ENCODE assay signal across 14 cellular contexts in genomic region chr12:106739815-106740552, GRCh38. TPM values are rescaled to one million over a fixed set of nuclear protein-coding genes. Genes with fewer than 3 reads are reported as not detected.
DNase-seq lines count a peak whose midpoint lies in the region; ATAC-seq and TF ChIP-seq lines count a peak whose summit lies in the region.
"Had no signal": no experiment of that assay in that cellular context is flagged by ENCODE, and none has a peak within 500 bp of the region (broad histone marks: within the 10 kb centered on the region; RNA-seq: fewer than 3 reads in every experiment).

No MANE protein-coding gene starts in this region.

- H3K4me3 ChIP-seq in NB4 (ENCODE audit: low read depth, low read length) = no peak overlapping the region
- no peak overlapping the region for H3K4me3 ChIP-seq in fibroblast of mammary gland (ENCODE audit: control insufficient read depth, low read depth, low read length)
- no peak overlapping the region for H3K4me3 ChIP-seq in mesodermal cell (ENCODE audit: extremely low read depth, insufficient read depth, low read length, poor library complexity, severe bottlenecking)
- no peak overlapping the region for H3K4me3 ChIP-seq in PC-9
- H3K4me3 ChIP-seq: SK-N-MC, suprapubic skin had no signal

- no peaks in the 10 kb centered on the region for H3F3A ChIP-seq in PC-9 (ENCODE audit: insufficient read depth, low read depth)

- no peak overlapping the region for H2AFZ ChIP-seq in PC-9

- H3K36me3 ChIP-seq in mesodermal cell (ENCODE audit: control insufficient read depth, insufficient read depth, low read length) (no peaks in the 10 kb centered on the region), PC-9 (ENCODE audit: low read depth) (no peaks in the 10 kb centered on the region)
- H3K36me3 ChIP-seq: suprapubic skin had no signal

- DNase-seq in COLO829 (ENCODE audit: low spot score) = peak; percentile 90
- DNase-seq in NB4 (ENCODE audit: low read depth) = peak; percentile 21
- peak; percentile 8 for DNase-seq in fibroblast of mammary gland (ENCODE audit: low read depth)
- DNase-seq in PC-9 = no peak
- DNase-seq in RKO (ENCODE audit: low spot score) = no peak
- DNase-seq in hypothalamus (lab: John Stamatoyannopoulos, UW) = no peak
- DNase-seq: activated naive CD4-positive, alpha-beta T cell; HCEC 1CT; NCI-H1092 treated with DMSO at 0.1 percent for 48 hours; NCI-H2227 treated with DMSO at 0.1 percent for 48 hours had no signal

- WGBS in mesodermal cell (ENCODE audit: insufficient coverage in 2 of 2), 2 experiments = 53 to 61% methylated on average over 5 to 7 of the region's 10 CpGs

- H4K20me1 ChIP-seq in PC-9 (ENCODE audit: insufficient read depth) = no peaks in the 10 kb centered on the region

- no peak for TF ChIP-seq POLR2A in NB4 (IDR thresholded peaks at IDR 0.05; ENCODE audit: extremely low read depth, insufficient read length)

- POLR2A ChIA-PET in PC-9 (lab: Charles Lee; ENCODE audit: unreplicated experiment) = interaction anchor here (0.6 kb wide), 1 partner anchor 45 kb away, joined by 4 read pairs; no protein-coding TSS in a partner anchor

- no peak for ATAC-seq in HG02588 (IDR thresholded peaks at IDR 0.05; ENCODE audit: unreplicated experiment)

- H3K27ac ChIP-seq in mesodermal cell (ENCODE audit: low read depth, low read length, severe bottlenecking) (peak overlapping the region; percentile 76), PC-9 (no peak overlapping the region)
- H3K27ac ChIP-seq: SK-N-MC, suprapubic skin had no signal

- H3K4me1 ChIP-seq in mesodermal cell (ENCODE audit: control insufficient read depth, insufficient read depth, low read length, poor library complexity, severe bottlenecking) = peaks cover 28% of the 10 kb centered on the region
- no peaks in the 10 kb centered on the region for H3K4me1 ChIP-seq in PC-9 (replicated peaks; ENCODE audit: insufficient read depth)
- H3K4me1 ChIP-seq: suprapubic skin had no signal

- H3K9me2 ChIP-seq in PC-9 (ENCODE audit: insufficient read depth) = no peaks in the 10 kb centered on the region

- no peak for TF ChIP-seq CTCF in NB4 (IDR thresholded peaks at IDR 0.05; ENCODE audit: low read depth, low read length)
- TF ChIP-seq CTCF in fibroblast of mammary gland (conservative IDR thresholded peaks at IDR 0.05; ENCODE audit: control insufficient read depth, insufficient read depth, low read depth, low read length) = no peak
- no peak for TF ChIP-seq CTCF in PC-9 (conservative IDR thresholded peaks at IDR 0.05)

- intact Hi-C loops in PC-9 (cut with micrococcal nuclease; ENCODE audit: unreplicated experiment) = no loop called here

- no peak overlapping the region for H3K4me2 ChIP-seq in PC-9

- H3K79me2 ChIP-seq in PC-9 (ENCODE audit: low read depth) = no peaks in the 10 kb centered on the region

- no peaks in the 10 kb centered on the region for H3K9me3 ChIP-seq in mesodermal cell (ENCODE audit: control insufficient read depth, low read length)
- no peaks in the 10 kb centered on the region for H3K9me3 ChIP-seq in PC-9 (ENCODE audit: insufficient read depth, low read depth)
- H3K9me3 ChIP-seq: suprapubic skin had no signal

- peaks cover 6% of the 10 kb centered on the region; the same call in 1 of the 2 replicates for H3K27me3 ChIP-seq in PC-9 (ENCODE audit: insufficient read depth, low read depth)

- CTCF ChIA-PET in PC-9 (lab: Charles Lee) = no interaction called here

- no TSS peak for BruUV-seq in PC-9 (replicated peaks; lab: Mats Ljungman, UMichigan)

RNA-seq across cellular contexts. Expression of gene RIC8B, which starts 34.5 kb away (rescaled TPM):
- polyA plus RNA-seq in mesodermal cell (2013, experiment 1 of 2) = 15.1 TPM
- 14.5 TPM for polyA plus RNA-seq in mesodermal cell (2013, experiment 2 of 2)
- total RNA-seq in PC-9 (2021) = 9.0 and 14.9 TPM in 2 replicates

Comparison
In these comparisons a context has a peak if more than half of its experiments do, and no peak if none do; other contexts are left out.
1. DNase-seq: peak in COLO829 (single experiment), NB4 (single experiment) and fibroblast of mammary gland (single experiment); none in PC-9 (0 of 2), RKO (single experiment) and hypothalamus (0 of 51).